In genomic region chr19:6678690-6679109, GRCh38 we compare ENCODE assay signal across 1 cellular context.
TF ChIP-seq lines count a peak whose summit lies in the region.

No MANE protein-coding gene starts in this region.

TF ChIP-seq in K562, 482 proteins besides CTCF, POLR2A, EP300 and RAD21 (continued from another document):
- TF ChIP-seq RBM25 (IDR thresholded peaks at IDR 0.05; ENCODE audit: low read depth, low read length, severe bottlenecking) (no peak), NR2C2 (CRISPR knock-in tag; IDR thresholded peaks at IDR 0.05) (no peak; the same call in 1 of the 2 replicates), NR2C2 (tag; IDR thresholded peaks at IDR 0.05) (no peak), ZNF165 (CRISPR knock-in tag; IDR thresholded peaks at IDR 0.05; ENCODE audit: borderline replicate concordance) (no peak), PYGO2 (tag; IDR thresholded peaks at IDR 0.05) (no peak), ZNF316 (IDR thresholded peaks at IDR 0.05) (no peak), ZNF140 (CRISPR knock-in tag; IDR thresholded peaks at IDR 0.05) (no peak), FOXJ2 (tag; IDR thresholded peaks at IDR 0.05) (no peak), ZNF263 (CRISPR knock-in tag; IDR thresholded peaks at IDR 0.05; ENCODE audit: borderline replicate concordance) (no peak), EWSR1 (IDR thresholded peaks at IDR 0.05; ENCODE audit: borderline replicate concordance, low read depth, partially characterized antibody) (no peak), DDX20 (tag; IDR thresholded peaks at IDR 0.05; ENCODE audit: low read depth) (no peak), TEAD1 (CRISPR knock-in tag; IDR thresholded peaks at IDR 0.05) (no peak), RB1 (IDR thresholded peaks at IDR 0.05; ENCODE audit: low read depth) (no peak), LARP7 (IDR thresholded peaks at IDR 0.05) (no peak), BDP1 (IDR thresholded peaks at IDR 0.05; ENCODE audit: insufficient read depth, insufficient read length) (no peak), ZNF324 (CRISPR knock-in tag; IDR thresholded peaks at IDR 0.05) (no peak), NFE2L1 (tag; IDR thresholded peaks at IDR 0.05; ENCODE audit: borderline replicate concordance, low read depth) (no peak), NONO (IDR thresholded peaks at IDR 0.05; ENCODE audit: low read depth in 2 of 2, low read length in 1 of 2) (no peak), ZNF77 (CRISPR knock-in tag; IDR thresholded peaks at IDR 0.05) (no peak), BRCA1 (IDR thresholded peaks at IDR 0.05) (no peak), BRCA1 (CRISPR knock-in tag; IDR thresholded peaks at IDR 0.05) (0 out of 2 replicates have a peak, but pooled peaks have one; percentile 20), ZZZ3 (IDR thresholded peaks at IDR 0.05) (no peak), ZNF75A (CRISPR knock-in tag; IDR thresholded peaks at IDR 0.05) (no peak), ESRRA (IDR thresholded peaks at IDR 0.05; ENCODE audit: borderline replicate concordance, low read depth) (no peak), ZNF507 (tag; conservative IDR thresholded peaks at IDR 0.05) (no peak), JUN (IDR thresholded peaks at IDR 0.05; ENCODE audit: borderline replicate concordance, low read depth, low read length) (peak; percentile 24; the same call in 1 of the 2 replicates), JUN (CRISPR knock-in tag; IDR thresholded peaks at IDR 0.05; ENCODE audit: borderline replicate concordance) (no peak), KLF10 (CRISPR knock-in tag; IDR thresholded peaks at IDR 0.05) (no peak), DNMT1 (IDR thresholded peaks at IDR 0.05) (no peak), SRSF1 (IDR thresholded peaks at IDR 0.05; ENCODE audit: low read depth, low read length) (no peak), THRB (CRISPR knock-in tag; conservative IDR thresholded peaks at IDR 0.05) (0 out of 2 replicates have a peak, but pooled peaks have one; percentile 42), ZC3H4 (CRISPR knock-in tag; IDR thresholded peaks at IDR 0.05; ENCODE audit: borderline replicate concordance) (0 out of 2 replicates have a peak, but pooled peaks have one; percentile 20), EGR1 (conservative IDR thresholded peaks at IDR 0.05) (peak; percentile 38; the same call in 1 of the 2 replicates)
- TF ChIP-seq, protein P1, sequence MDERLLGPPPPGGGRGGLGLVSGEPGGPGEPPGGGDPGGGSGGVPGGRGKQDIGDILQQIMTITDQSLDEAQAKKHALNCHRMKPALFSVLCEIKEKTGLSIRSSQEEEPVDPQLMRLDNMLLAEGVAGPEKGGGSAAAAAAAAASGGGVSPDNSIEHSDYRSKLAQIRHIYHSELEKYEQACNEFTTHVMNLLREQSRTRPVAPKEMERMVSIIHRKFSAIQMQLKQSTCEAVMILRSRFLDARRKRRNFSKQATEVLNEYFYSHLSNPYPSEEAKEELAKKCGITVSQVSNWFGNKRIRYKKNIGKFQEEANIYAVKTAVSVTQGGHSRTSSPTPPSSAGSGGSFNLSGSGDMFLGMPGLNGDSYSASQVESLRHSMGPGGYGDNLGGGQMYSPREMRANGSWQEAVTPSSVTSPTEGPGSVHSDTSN (CRISPR knock-in tag; IDR thresholded peaks at IDR 0.05; ENCODE audit: low read depth), result no peak
- TF ChIP-seq, protein P1 (tag; conservative IDR thresholded peaks at IDR 0.05; ENCODE audit: low read depth), result no peak
- TF ChIP-seq, protein P2, sequence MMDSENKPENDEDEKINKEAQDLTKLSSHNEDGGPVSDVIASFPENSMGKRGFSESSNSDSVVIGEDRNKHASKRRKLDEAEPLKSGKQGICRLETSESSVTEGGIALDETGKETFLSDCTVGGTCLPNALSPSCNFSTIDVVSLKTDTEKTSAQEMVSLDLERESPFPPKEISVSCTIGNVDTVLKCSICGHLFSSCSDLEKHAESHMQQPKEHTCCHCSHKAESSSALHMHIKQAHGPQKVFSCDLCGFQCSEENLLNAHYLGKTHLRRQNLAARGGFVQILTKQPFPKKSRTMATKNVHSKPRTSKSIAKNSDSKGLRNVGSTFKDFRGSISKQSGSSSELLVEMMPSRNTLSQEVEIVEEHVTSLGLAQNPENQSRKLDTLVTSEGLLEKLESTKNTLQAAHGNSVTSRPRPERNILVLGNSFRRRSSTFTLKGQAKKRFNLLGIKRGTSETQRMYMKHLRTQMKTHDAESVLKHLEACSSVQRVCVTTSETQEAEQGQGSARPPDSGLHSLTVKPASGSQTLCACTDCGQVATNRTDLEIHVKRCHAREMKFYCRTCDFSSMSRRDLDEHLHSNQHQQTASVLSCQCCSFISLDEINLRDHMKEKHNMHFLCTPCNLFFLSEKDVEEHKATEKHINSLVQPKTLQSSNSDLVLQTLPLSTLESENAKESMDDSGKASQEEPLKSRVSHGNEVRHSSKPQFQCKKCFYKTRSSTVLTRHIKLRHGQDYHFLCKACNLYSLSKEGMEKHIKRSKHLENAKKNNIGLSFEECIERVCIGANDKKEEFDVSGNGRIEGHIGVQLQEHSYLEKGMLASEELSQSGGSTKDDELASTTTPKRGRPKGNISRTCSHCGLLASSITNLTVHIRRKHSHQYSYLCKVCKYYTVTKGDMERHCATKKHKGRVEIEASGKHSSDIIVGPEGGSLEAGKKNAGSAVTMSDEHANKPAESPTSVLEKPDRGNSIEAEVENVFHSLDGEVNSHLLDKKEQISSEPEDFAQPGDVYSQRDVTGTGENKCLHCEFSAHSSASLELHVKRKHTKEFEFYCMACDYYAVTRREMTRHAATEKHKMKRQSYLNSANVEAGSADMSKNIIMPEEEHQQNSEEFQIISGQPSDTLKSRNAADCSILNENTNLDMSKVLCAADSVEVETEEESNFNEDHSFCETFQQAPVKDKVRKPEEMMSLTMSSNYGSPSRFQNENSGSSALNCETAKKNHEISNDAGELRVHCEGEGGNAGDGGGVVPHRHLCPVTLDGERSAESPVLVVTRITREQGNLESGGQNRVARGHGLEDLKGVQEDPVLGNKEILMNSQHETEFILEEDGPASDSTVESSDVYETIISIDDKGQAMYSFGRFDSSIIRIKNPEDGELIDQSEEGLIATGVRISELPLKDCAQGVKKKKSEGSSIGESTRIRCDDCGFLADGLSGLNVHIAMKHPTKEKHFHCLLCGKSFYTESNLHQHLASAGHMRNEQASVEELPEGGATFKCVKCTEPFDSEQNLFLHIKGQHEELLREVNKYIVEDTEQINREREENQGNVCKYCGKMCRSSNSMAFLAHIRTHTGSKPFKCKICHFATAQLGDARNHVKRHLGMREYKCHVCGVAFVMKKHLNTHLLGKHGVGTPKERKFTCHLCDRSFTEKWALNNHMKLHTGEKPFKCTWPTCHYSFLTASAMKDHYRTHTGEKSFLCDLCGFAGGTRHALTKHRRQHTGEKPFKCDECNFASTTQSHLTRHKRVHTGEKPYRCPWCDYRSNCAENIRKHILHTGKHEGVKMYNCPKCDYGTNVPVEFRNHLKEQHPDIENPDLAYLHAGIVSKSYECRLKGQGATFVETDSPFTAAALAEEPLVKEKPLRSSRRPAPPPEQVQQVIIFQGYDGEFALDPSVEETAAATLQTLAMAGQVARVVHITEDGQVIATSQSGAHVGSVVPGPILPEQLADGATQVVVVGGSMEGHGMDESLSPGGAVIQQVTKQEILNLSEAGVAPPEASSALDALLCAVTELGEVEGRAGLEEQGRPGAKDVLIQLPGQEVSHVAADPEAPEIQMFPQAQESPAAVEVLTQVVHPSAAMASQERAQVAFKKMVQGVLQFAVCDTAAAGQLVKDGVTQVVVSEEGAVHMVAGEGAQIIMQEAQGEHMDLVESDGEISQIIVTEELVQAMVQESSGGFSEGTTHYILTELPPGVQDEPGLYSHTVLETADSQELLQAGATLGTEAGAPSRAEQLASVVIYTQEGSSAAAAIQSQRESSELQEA (IDR thresholded peaks at IDR 0.05; ENCODE audit: low read depth), result no peak
- TF ChIP-seq, protein P3, sequence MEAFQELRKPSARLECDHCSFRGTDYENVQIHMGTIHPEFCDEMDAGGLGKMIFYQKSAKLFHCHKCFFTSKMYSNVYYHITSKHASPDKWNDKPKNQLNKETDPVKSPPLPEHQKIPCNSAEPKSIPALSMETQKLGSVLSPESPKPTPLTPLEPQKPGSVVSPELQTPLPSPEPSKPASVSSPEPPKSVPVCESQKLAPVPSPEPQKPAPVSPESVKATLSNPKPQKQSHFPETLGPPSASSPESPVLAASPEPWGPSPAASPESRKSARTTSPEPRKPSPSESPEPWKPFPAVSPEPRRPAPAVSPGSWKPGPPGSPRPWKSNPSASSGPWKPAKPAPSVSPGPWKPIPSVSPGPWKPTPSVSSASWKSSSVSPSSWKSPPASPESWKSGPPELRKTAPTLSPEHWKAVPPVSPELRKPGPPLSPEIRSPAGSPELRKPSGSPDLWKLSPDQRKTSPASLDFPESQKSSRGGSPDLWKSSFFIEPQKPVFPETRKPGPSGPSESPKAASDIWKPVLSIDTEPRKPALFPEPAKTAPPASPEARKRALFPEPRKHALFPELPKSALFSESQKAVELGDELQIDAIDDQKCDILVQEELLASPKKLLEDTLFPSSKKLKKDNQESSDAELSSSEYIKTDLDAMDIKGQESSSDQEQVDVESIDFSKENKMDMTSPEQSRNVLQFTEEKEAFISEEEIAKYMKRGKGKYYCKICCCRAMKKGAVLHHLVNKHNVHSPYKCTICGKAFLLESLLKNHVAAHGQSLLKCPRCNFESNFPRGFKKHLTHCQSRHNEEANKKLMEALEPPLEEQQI (IDR thresholded peaks at IDR 0.05), result no peak
- TF ChIP-seq, protein P4, sequence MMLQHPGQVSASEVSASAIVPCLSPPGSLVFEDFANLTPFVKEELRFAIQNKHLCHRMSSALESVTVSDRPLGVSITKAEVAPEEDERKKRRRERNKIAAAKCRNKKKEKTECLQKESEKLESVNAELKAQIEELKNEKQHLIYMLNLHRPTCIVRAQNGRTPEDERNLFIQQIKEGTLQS (IDR thresholded peaks at IDR 0.05), result peak; percentile 50
- TF ChIP-seq, protein P4 (CRISPR knock-in tag; conservative IDR thresholded peaks at IDR 0.05), result no peak
